9 cellular contexts compared by ENCODE assay signal in genomic region chr3:153291052-153291689, GRCh38.
A peak's percentile ranks its signal among the peaks of the same experiment; 100 is the strongest.
DNase-seq lines count a peak whose midpoint lies in the region; ATAC-seq, FAIRE-seq and TF ChIP-seq lines count a peak whose summit lies in the region.
"Had no signal": no experiment of that assay in that cellular context is flagged by ENCODE, and none has a peak within 500 bp of the region (broad histone marks: within the 10 kb centered on the region; RNA-seq: fewer than 3 reads in every experiment).

No MANE protein-coding gene starts in this region.

- H4K20me1 ChIP-seq in KMS-11 (ENCODE audit: insufficient read depth) (no peaks in the 10 kb centered on the region), astrocyte (ENCODE audit: insufficient read depth, low read length) (no peaks in the 10 kb centered on the region)

- H3K4me1 ChIP-seq in KMS-11 (ENCODE audit: low read depth, poor library complexity, severe bottlenecking) (peaks cover 3% of the 10 kb centered on the region), astrocyte (ENCODE audit: insufficient read depth, low read length) (peaks cover 5% of the 10 kb centered on the region), right lobe of liver (no peaks in the 10 kb centered on the region)

- H3K4me1 Mint-ChIP-seq in astrocyte (ENCODE audit: low read depth, unreplicated experiment), result peaks cover 21% of the 10 kb centered on the region

- H3K4me2 ChIP-seq in KMS-11 (no peak overlapping the region), astrocyte (ENCODE audit: low read length) (no peak overlapping the region)

- H3K9ac ChIP-seq in KMS-11 (no peak overlapping the region), astrocyte (ENCODE audit: low read length) (no peak overlapping the region)

- H3K4me3 ChIP-seq in KMS-11 (IDR thresholded peaks at IDR 0.05; ENCODE audit: insufficient read depth, low read depth, low read length) (no peak overlapping the region), astrocyte (ENCODE audit: insufficient read depth, low read depth, low read length) (no peak overlapping the region), right lobe of liver (no peak overlapping the region)

- ATAC-seq in right lobe of liver (peak; percentile 45 to 77 (median 68)), HG02938 (IDR thresholded peaks at IDR 0.05; ENCODE audit: unreplicated experiment) (no peak)

- H3K9me3 ChIP-seq in astrocyte (ENCODE audit: insufficient read depth, low read depth, low read length) (no peaks in the 10 kb centered on the region), right lobe of liver (no peaks in the 10 kb centered on the region)

- H3K36me3 ChIP-seq in KMS-11 (ENCODE audit: insufficient read depth), result no peaks in the 10 kb centered on the region
- H3K36me3 ChIP-seq in astrocyte (ENCODE audit: insufficient read depth, low read length), result no peaks in the 10 kb centered on the region
- no peaks in the 10 kb centered on the region for H3K36me3 ChIP-seq in right lobe of liver

- DNase-seq in DMS153 (lab: John Stamatoyannopoulos, UW) (peak; percentile 0), DMS153 treated with DMSO at 0.1 percent for 48 hours (lab: John Stamatoyannopoulos, UW; ENCODE audit: unreplicated experiment) (no peak), astrocyte (ENCODE audit: low read depth) (no peak), right lobe of liver (no peak), cerebellar nuclear complex (lab: John Stamatoyannopoulos, UW) (no peak), DMS79 treated with DMSO at 0.1 percent for 48 hours (lab: John Stamatoyannopoulos, UW) (no peak)

- no peak overlapping the region for H3K4me3 Mint-ChIP-seq in astrocyte (ENCODE audit: unreplicated experiment)

- H3K27me3 Mint-ChIP-seq in astrocyte (ENCODE audit: low read depth, unreplicated experiment), result no peaks in the 10 kb centered on the region

- WGBS in right lobe of liver (ENCODE audit: insufficient coverage, low coverage, low lambda C conversion rate, missing lambda C conversion rate), result 19% methylated on average over 3 of the region's 3 CpGs

- peak overlapping the region; percentile 15; the same call in 1 of the 2 replicates for H2AFZ ChIP-seq in KMS-11 (ENCODE audit: low read depth)
- H2AFZ ChIP-seq in astrocyte (ENCODE audit: low read depth, low read length), result no peak overlapping the region

- FAIRE-seq in astrocyte (lab: Jason Lieb, UNC), result peak; percentile 66
- FAIRE-seq: TTC549 had no signal

- TF ChIP-seq POLR2A in right lobe of liver (IDR thresholded peaks at IDR 0.05), result no peak

- H3K9me3 Mint-ChIP-seq in astrocyte (ENCODE audit: unreplicated experiment), result no peaks in the 10 kb centered on the region

- H3K27me3 ChIP-seq in KMS-11 (ENCODE audit: insufficient read depth, low read depth) (no peaks in the 10 kb centered on the region), astrocyte (ENCODE audit: insufficient read depth, low read length) (no peaks in the 10 kb centered on the region), right lobe of liver (no peaks in the 10 kb centered on the region)

- TF ChIP-seq CTCF in KMS-11 (conservative IDR thresholded peaks at IDR 0.05; ENCODE audit: low read depth, low read length) (peak; percentile 66; the same call in 1 of the 2 replicates), astrocyte (IDR thresholded peaks at IDR 0.05; ENCODE audit: insufficient read depth, low read depth, low read length) (peak; percentile 45), right lobe of liver (IDR thresholded peaks at IDR 0.05) (peak; percentile 10 to 53 (median 38))

- H3K27ac ChIP-seq in KMS-11 (no peak overlapping the region), astrocyte (ENCODE audit: low read depth, low read length) (no peak overlapping the region), right lobe of liver (no peak overlapping the region)

- no peaks in the 10 kb centered on the region for H3K79me2 ChIP-seq in KMS-11 (ENCODE audit: insufficient read depth, low read depth)
- no peaks in the 10 kb centered on the region for H3K79me2 ChIP-seq in astrocyte (ENCODE audit: insufficient read depth, low read length)

- no peaks in the 10 kb centered on the region for H3K36me3 Mint-ChIP-seq in astrocyte (ENCODE audit: low read depth, unreplicated experiment)

- no peak overlapping the region for H3K27ac Mint-ChIP-seq in astrocyte (ENCODE audit: unreplicated experiment)

- intact Hi-C loops in right lobe of liver (cut with DNase I), result no loop called here
